Comparison of ENCODE assay signal across 15 cellular contexts in genomic region chr2:54516842-54517241, GRCh38.
DNase-seq lines count a peak whose midpoint lies in the region; ATAC-seq and TF ChIP-seq lines count a peak whose summit lies in the region.
"Had no signal": no experiment of that assay in that cellular context is flagged by ENCODE, and none has a peak within 500 bp of the region (broad histone marks: within the 10 kb centered on the region; RNA-seq: fewer than 3 reads in every experiment).

No MANE protein-coding gene starts in this region.

- POLR2A ChIA-PET in WTC11 (lab: Charles Lee) = no interaction called here

- H3K9me3 Mint-ChIP-seq in WTC11 = no peaks in the 10 kb centered on the region
- H3K9me3 Mint-ChIP-seq: CD14-positive monocyte; CD8-positive, alpha-beta T cell had no signal

- intact Hi-C loops in left ventricle myocardium inferior (cut with micrococcal nuclease) = no loop called here
- intact Hi-C loops in cardiac septum (cut with DNase I) = no loop called here

- peak overlapping the region; percentile 77 for H3K27ac Mint-ChIP-seq in WTC11
- H3K27ac Mint-ChIP-seq: CD14-positive monocyte; CD8-positive, alpha-beta T cell had no signal

- H3K27ac ChIP-seq in left ventricle myocardium inferior (replicated peaks) = peak overlapping the region; percentile 7
- H3K27ac ChIP-seq: 22Rv1 had no signal

- H3K36me3 ChIP-seq in left ventricle myocardium inferior = peaks cover 11% of the 10 kb centered on the region
- H3K36me3 ChIP-seq: HAP-1 had no signal

- no peaks in the 10 kb centered on the region for H3K27me3 ChIP-seq in left ventricle myocardium inferior (ENCODE audit: low read depth)

- H3K4me3 Mint-ChIP-seq in WTC11 = peak overlapping the region; percentile 51
- H3K4me3 Mint-ChIP-seq: CD14-positive monocyte; CD8-positive, alpha-beta T cell had no signal

- H3K4me1 Mint-ChIP-seq in WTC11 = peaks cover 72% of the 10 kb centered on the region
- H3K4me1 Mint-ChIP-seq: CD14-positive monocyte had no signal

- no peaks in the 10 kb centered on the region for H3K9me3 ChIP-seq in left ventricle myocardium inferior (replicated peaks)
- H3K9me3 ChIP-seq: Caco-2, HAP-1 had no signal

- H3K36me3 Mint-ChIP-seq in WTC11 = no peaks in the 10 kb centered on the region
- H3K36me3 Mint-ChIP-seq: CD14-positive monocyte; CD8-positive, alpha-beta T cell had no signal

- no peaks in the 10 kb centered on the region for H3K27me3 Mint-ChIP-seq in WTC11 (ENCODE audit: low read depth)

- H3K4me1 ChIP-seq in left ventricle myocardium inferior = peaks cover 100% of the 10 kb centered on the region

- DNase-seq in left ventricle myocardium inferior (no peak), cardiac septum (ENCODE audit: low spot score) (no peak), WTC11 (ENCODE audit: low spot score) (no peak), iPS DF 19.7 (ENCODE audit: low read depth, low spot score) (peak; percentile 48), COLO668 (lab: John Stamatoyannopoulos, UW; ENCODE audit: unreplicated experiment) (no peak)
- DNase-seq in activated CD4-positive, CD25-positive, alpha-beta regulatory T cell treated with anti-CD3 and anti-CD28 coated beads, Interleukin-2, amount 50 U/mL, for 72 hours = no peak
- DNase-seq: Caco-2; CD8-positive, alpha-beta T cell; GOT3; KBM-7 had no signal

- TF ChIP-seq CTCF in left ventricle myocardium inferior (IDR thresholded peaks at IDR 0.05; ENCODE audit: borderline replicate concordance) (no peak), WTC11 (IDR thresholded peaks at IDR 0.05) (no peak)

- CTCF ChIA-PET in WTC11 (lab: Charles Lee) = interaction anchor here (1.2 kb wide), 1 partner anchor 14 kb away, joined by 3 read pairs; no protein-coding TSS in a partner anchor

- H3K4me3 ChIP-seq in left ventricle myocardium inferior = no peak overlapping the region
- H3K4me3 ChIP-seq: HAP-1 had no signal

- peak; percentile 88 for ATAC-seq in WTC11
- no peak for ATAC-seq in SK-N-SH treated with all-trans-retinoic acid at 6 μM for 48 hours
- ATAC-seq in HG03565 (IDR thresholded peaks at IDR 0.05; ENCODE audit: unreplicated experiment) = no peak
- ATAC-seq: CD8-positive, alpha-beta T cell had no signal

TF ChIP-seq in WTC11, 78 proteins besides CTCF, POLR2A, EP300 and RAD21:
- TF ChIP-seq SMAD4 (CRISPR knock-in tag; IDR thresholded peaks at IDR 0.05) (no peak), ZNF317 (CRISPR knock-in tag; IDR thresholded peaks at IDR 0.05; ENCODE audit: borderline replicate concordance, low read depth) (no peak), FOXK1 (CRISPR knock-in tag; IDR thresholded peaks at IDR 0.05) (no peak), CDX4 (CRISPR knock-in tag; IDR thresholded peaks at IDR 0.05; ENCODE audit: borderline replicate concordance) (no peak), ZNF219 (CRISPR knock-in tag; IDR thresholded peaks at IDR 0.05; ENCODE audit: borderline replicate concordance) (no peak), SP1 (CRISPR knock-in tag; conservative IDR thresholded peaks at IDR 0.05) (no peak), ZNF512 (CRISPR knock-in tag; IDR thresholded peaks at IDR 0.05; ENCODE audit: borderline replicate concordance) (no peak)
TF ChIP-seq in WTC11: peak in this region for 0.

TF ChIP-seq in SK-N-SH treated with all-trans-retinoic acid at 6 μM for 48 hours, 23 proteins besides CTCF, POLR2A, EP300 and RAD21:
- TF ChIP-seq RARB (CRISPR knock-in tag; IDR thresholded peaks at IDR 0.05) = no peak
- no peak for TF ChIP-seq SNAI2 (CRISPR knock-in tag; IDR thresholded peaks at IDR 0.05)
- TF ChIP-seq POU6F1 (CRISPR knock-in tag; IDR thresholded peaks at IDR 0.05; ENCODE audit: borderline replicate concordance, low read depth) = no peak
- no peak for TF ChIP-seq PATZ1 (CRISPR knock-in tag; IDR thresholded peaks at IDR 0.05; ENCODE audit: borderline replicate concordance)
- TF ChIP-seq CSRNP3 (CRISPR knock-in tag; IDR thresholded peaks at IDR 0.05) = no peak
- no peak for TF ChIP-seq TOX (CRISPR knock-in tag; IDR thresholded peaks at IDR 0.05; ENCODE audit: borderline replicate concordance)
- TF ChIP-seq CSDC2 (CRISPR knock-in tag; IDR thresholded peaks at IDR 0.05) = no peak
- no peak for TF ChIP-seq ISL1 (CRISPR knock-in tag; IDR thresholded peaks at IDR 0.05)
- no peak for TF ChIP-seq GLIS3 (CRISPR knock-in tag; IDR thresholded peaks at IDR 0.05)
- no peak for TF ChIP-seq TCF4 (CRISPR knock-in tag; IDR thresholded peaks at IDR 0.05; ENCODE audit: borderline replicate concordance)
TF ChIP-seq in SK-N-SH treated with all-trans-retinoic acid at 6 μM for 48 hours: peak in this region for 0.
